Comparison of ENCODE assay signal across 11 cellular contexts in genomic region chr22:37122598-37123180, GRCh38. TPM values are rescaled to one million over a fixed set of nuclear protein-coding genes. Genes with fewer than 3 reads are reported as not detected.
A peak's percentile ranks its signal among the peaks of the same experiment; 100 is the strongest.
DNase-seq lines count a peak whose midpoint lies in the region; ATAC-seq and TF ChIP-seq lines count a peak whose summit lies in the region.
"Had no signal": no experiment of that assay in that cellular context is flagged by ENCODE, and none has a peak within 500 bp of the region (broad histone marks: within the 10 kb centered on the region; RNA-seq: fewer than 3 reads in every experiment).

No MANE protein-coding gene starts in this region.

- 76% methylated on average over 3 of the region's 3 CpGs for WGBS in hepatocyte (ENCODE audit: low lambda C conversion rate, missing lambda C conversion rate)

- H3K27ac ChIP-seq in CD8-positive, alpha-beta T cell (ENCODE audit: low read depth, low read length): peak overlapping the region; percentile 93
- no peak overlapping the region for H3K27ac ChIP-seq in left lung
- no peak overlapping the region for H3K27ac ChIP-seq in tibial artery
- H3K27ac ChIP-seq in hepatocyte: no peak overlapping the region
- H3K27ac ChIP-seq: gastroesophageal sphincter had no signal

- H3K9me3 Mint-ChIP-seq in CD8-positive, alpha-beta T cell: no peaks in the 10 kb centered on the region
- H3K9me3 Mint-ChIP-seq in activated CD8-positive, alpha-beta T cell treated with anti-CD3 and anti-CD28 coated beads for 36 hours: peaks cover 3% of the 10 kb centered on the region

- peaks cover 57% of the 10 kb centered on the region for H3K4me1 Mint-ChIP-seq in CD8-positive, alpha-beta T cell (ENCODE audit: low read depth)
- H3K4me1 Mint-ChIP-seq in activated CD8-positive, alpha-beta T cell treated with anti-CD3 and anti-CD28 coated beads for 36 hours (ENCODE audit: low read depth): peaks cover 86% of the 10 kb centered on the region

- CTCF ChIA-PET in CD8-positive, alpha-beta T cell (lab: Charles Lee): interaction anchor here (0.5 to 6.7 kb wide), 16 partner anchors 8 to 350 kb away, joined by 3 to 31 read pairs (median 4); partner anchors contain the start of genes IL2RB and TMPRSS6
- CTCF ChIA-PET in activated CD8-positive, alpha-beta T cell treated with anti-CD3 and anti-CD28 coated beads for 36 hours (lab: Charles Lee): interaction anchor here (0.7 to 8.8 kb wide), 22 partner anchors 11 to 270 kb away, joined by 3 to 63 read pairs (median 5); partner anchors contain the start of genes IL2RB and RAC2

- no peaks in the 10 kb centered on the region for H3K27me3 ChIP-seq in CD8-positive, alpha-beta T cell (ENCODE audit: insufficient read depth, low read length)
- H3K27me3 ChIP-seq in left lung (peaks cover 0 to 16% of the 10 kb centered on the region in 2 donors), tibial artery (peaks cover 0 to 44% of the 10 kb centered on the region in 2 donors), hepatocyte (no peaks in the 10 kb centered on the region)
- H3K27me3 ChIP-seq: BE2C had no signal

- TF ChIP-seq CTCF in AG10803 (conservative IDR thresholded peaks at IDR 0.05; ENCODE audit: low read length) (no peak), left lung (IDR thresholded peaks at IDR 0.05) (no peak), tibial artery (IDR thresholded peaks at IDR 0.05) (no peak), hepatocyte (IDR thresholded peaks at IDR 0.05; ENCODE audit: poor library complexity) (no peak)
- no peak for TF ChIP-seq CTCF in CD8-positive, alpha-beta T cell (IDR thresholded peaks at IDR 0.05)
- no peak for TF ChIP-seq CTCF in activated CD8-positive, alpha-beta T cell treated with anti-CD3 and anti-CD28 coated beads for 36 hours (IDR thresholded peaks at IDR 0.05)

- peaks cover 27% of the 10 kb centered on the region for H3K36me3 Mint-ChIP-seq in CD8-positive, alpha-beta T cell
- peaks cover 42% of the 10 kb centered on the region for H3K36me3 Mint-ChIP-seq in activated CD8-positive, alpha-beta T cell treated with anti-CD3 and anti-CD28 coated beads for 36 hours (ENCODE audit: low read depth)

- H3K4me1 ChIP-seq in CD8-positive, alpha-beta T cell (ENCODE audit: insufficient read depth, low read length): peaks cover 36% of the 10 kb centered on the region
- H3K4me1 ChIP-seq in left lung (peaks cover 0 to 5% of the 10 kb centered on the region in 2 donors), tibial artery (peaks cover 0 to 3% (median 0%) of the 10 kb centered on the region in 4 donors), hepatocyte (ENCODE audit: insufficient read depth) (no peaks in the 10 kb centered on the region)
- H3K4me1 ChIP-seq: BE2C, gastroesophageal sphincter had no signal

- ATAC-seq in CD8-positive, alpha-beta T cell: no peak
- peak; percentile 6 for ATAC-seq in activated CD8-positive, alpha-beta T cell treated with anti-CD3 and anti-CD28 coated beads for 36 hours
- ATAC-seq in left lung: peak; percentile 56
- ATAC-seq in HG02588 (IDR thresholded peaks at IDR 0.05; ENCODE audit: unreplicated experiment): no peak
- ATAC-seq: gastroesophageal sphincter had no signal

- H3K36me3 ChIP-seq in CD8-positive, alpha-beta T cell (ENCODE audit: insufficient read depth, low read length): peaks cover 10% of the 10 kb centered on the region
- H3K36me3 ChIP-seq in left lung: no peaks in the 10 kb centered on the region
- H3K36me3 ChIP-seq in tibial artery: no peaks in the 10 kb centered on the region
- no peaks in the 10 kb centered on the region for H3K36me3 ChIP-seq in hepatocyte (replicated peaks; ENCODE audit: insufficient read depth, low read depth)
- H3K36me3 ChIP-seq: BE2C, gastroesophageal sphincter had no signal

- no peaks in the 10 kb centered on the region for H3K9me2 ChIP-seq in hepatocyte (replicated peaks; ENCODE audit: insufficient read depth)

- no peaks in the 10 kb centered on the region for H3K27me3 Mint-ChIP-seq in CD8-positive, alpha-beta T cell (ENCODE audit: low read depth)
- H3K27me3 Mint-ChIP-seq in activated CD8-positive, alpha-beta T cell treated with anti-CD3 and anti-CD28 coated beads for 36 hours: no peaks in the 10 kb centered on the region

- H3K27ac Mint-ChIP-seq in CD8-positive, alpha-beta T cell: peak overlapping the region; percentile 99
- H3K27ac Mint-ChIP-seq in activated CD8-positive, alpha-beta T cell treated with anti-CD3 and anti-CD28 coated beads for 36 hours: peak overlapping the region; percentile 100

- intact Hi-C loops in CD8-positive, alpha-beta T cell (cut with DNase I, micrococcal nuclease): loop anchor here (1.0 to 5.0 kb wide), 9 partner anchors 27 to 346 kb away; partner anchors contain the start of genes IL2RB (in 2 of the 2), CYTH4 (in 1 of the 2) and IFT27 (in 1 of the 2)
- intact Hi-C loops in activated CD8-positive, alpha-beta T cell treated with anti-CD3 and anti-CD28 coated beads for 36 hours (cut with micrococcal nuclease): loop anchor here (2.0 to 5.0 kb wide), 2 partner anchors 26 to 45 kb away; partner anchors contain the start of gene IL2RB
- intact Hi-C loops in left lung (cut with DNase I) (no loop called here), tibial artery (cut with DNase I; ENCODE audit: low total_unique reads) (no loop called here)

- no peaks in the 10 kb centered on the region for H3K9me3 ChIP-seq in CD8-positive, alpha-beta T cell (ENCODE audit: low read length)
- H3K9me3 ChIP-seq in left lung: no peaks in the 10 kb centered on the region
- H3K9me3 ChIP-seq in tibial artery: no peaks in the 10 kb centered on the region
- no peaks in the 10 kb centered on the region for H3K9me3 ChIP-seq in hepatocyte (ENCODE audit: low read depth)
- H3K9me3 ChIP-seq: BE2C, gastroesophageal sphincter had no signal

- no peak overlapping the region for H3K4me2 ChIP-seq in hepatocyte

- no peak overlapping the region for H2AFZ ChIP-seq in hepatocyte

- DNase-seq in AG10803 (ENCODE audit: low read depth) (peak; percentile 2), left lung (no peak), tibial artery (no peak), hepatocyte (ENCODE audit: low spot score) (no peak), SHP77 (lab: John Stamatoyannopoulos, UW) (no peak)
- DNase-seq in CD8-positive, alpha-beta T cell: no peak
- no peak for DNase-seq in activated CD8-positive, alpha-beta T cell treated with anti-CD3 and anti-CD28 coated beads for 36 hours
- DNase-seq: BE2C, NCI-H524 treated with DMSO at 0.1 percent for 48 hours had no signal

- peak overlapping the region; percentile 71 for H3K4me3 Mint-ChIP-seq in CD8-positive, alpha-beta T cell
- peak overlapping the region; percentile 87 for H3K4me3 Mint-ChIP-seq in activated CD8-positive, alpha-beta T cell treated with anti-CD3 and anti-CD28 coated beads for 36 hours

- H3K4me3 ChIP-seq in AG10803 (ENCODE audit: low read length) (no peak overlapping the region), left lung (no peak overlapping the region), tibial artery (no peak overlapping the region), hepatocyte (no peak overlapping the region)
- peak overlapping the region; percentile 7 for H3K4me3 ChIP-seq in CD8-positive, alpha-beta T cell (ENCODE audit: low read depth, low read length)
- H3K4me3 ChIP-seq: gastroesophageal sphincter had no signal

- no peaks in the 10 kb centered on the region for H4K20me1 ChIP-seq in hepatocyte (ENCODE audit: insufficient read depth, poor library complexity, severe bottlenecking)

- H3K79me2 ChIP-seq in hepatocyte: no peaks in the 10 kb centered on the region

- POLR2A ChIA-PET in CD8-positive, alpha-beta T cell (lab: Charles Lee): interaction anchor here (0.9 to 3.2 kb wide), 16 partner anchors 8 to 117 kb away, joined by 3 to 31 read pairs (median 3); partner anchors contain the start of gene IL2RB
- POLR2A ChIA-PET in activated CD8-positive, alpha-beta T cell treated with anti-CD3 and anti-CD28 coated beads for 36 hours (lab: Charles Lee): interaction anchor here (0.6 to 19.7 kb wide), 26 partner anchors 9 to 145 kb away, joined by 3 to 321 read pairs (median 4); partner anchors contain the start of genes IL2RB and RAC2

RNA-seq across cellular contexts. Expression of gene TMPRSS6, which starts 13.2 kb away (rescaled TPM):
- total RNA-seq in CD8-positive, alpha-beta T cell: under 1 TPM; 0.27 to 0.58 TPM
- 10 to 100 TPM; 11.3 to 12.4 TPM for total RNA-seq in activated CD8-positive, alpha-beta T cell treated with anti-CD3 and anti-CD28 coated beads for 36 hours
- total RNA-seq in left lung (1 to 10 TPM in 1 of 2 donors, not detected in 1; 1.5 TPM), hepatocyte (43.3 and 49.8 TPM in 2 replicates)
- 21.3 and 34.4 TPM in 2 replicates for polyA plus RNA-seq in hepatocyte
- total RNA-seq: gastroesophageal sphincter had no signal

RNA-seq across cellular contexts. Expression of gene IL2RB, which starts 27.0 kb away (rescaled TPM):
- total RNA-seq in CD8-positive, alpha-beta T cell: 100 to 1,000 TPM; 121 to 129 TPM
- total RNA-seq in activated CD8-positive, alpha-beta T cell treated with anti-CD3 and anti-CD28 coated beads for 36 hours: 100 to 1,000 TPM; 263 to 268 TPM
- 1 to 10 TPM; 3.7 to 7.7 TPM for total RNA-seq in left lung
- 0.57 and 1.1 TPM in 2 replicates for total RNA-seq in hepatocyte
- 0.92 and 1.5 TPM in 2 replicates for polyA plus RNA-seq in hepatocyte

Comparison
In these comparisons a context has a peak if more than half of its experiments do, and no peak if none do; other contexts are left out.
1. ATAC-seq: peak in activated CD8-positive, alpha-beta T cell treated with anti-CD3 and anti-CD28 coated beads for 36 hours (single experiment) and left lung (single experiment); none in CD8-positive, alpha-beta T cell (single experiment) and HG02588 (single experiment).
2. RNA of gene TMPRSS6, which starts 13.2 kb away (total RNA-seq): 43.3 to 49.8 TPM in hepatocyte and 11.3 to 12.4 TPM in activated CD8-positive, alpha-beta T cell treated with anti-CD3 and anti-CD28 coated beads for 36 hours; 1.5 TPM in left lung and 0.27 to 0.58 TPM in CD8-positive, alpha-beta T cell; every median in the first group is over 4 times any median in the second.
3. RNA of gene IL2RB, which starts 27.0 kb away (total RNA-seq): 263 to 268 TPM in activated CD8-positive, alpha-beta T cell treated with anti-CD3 and anti-CD28 coated beads for 36 hours and 121 to 129 TPM in CD8-positive, alpha-beta T cell; 3.7 to 7.7 TPM in left lung and 0.57 to 1.1 TPM in hepatocyte; every median in the first group is over 10 times any median in the second.
4. intact Hi-C loops: an anchor here in CD8-positive, alpha-beta T cell (1.0 to 5.0 kb wide) and activated CD8-positive, alpha-beta T cell treated with anti-CD3 and anti-CD28 coated beads for 36 hours (2.0 to 5.0 kb wide); none called in left lung and tibial artery.